8 cellular contexts compared by ENCODE assay signal in the genomic region with DNA sequence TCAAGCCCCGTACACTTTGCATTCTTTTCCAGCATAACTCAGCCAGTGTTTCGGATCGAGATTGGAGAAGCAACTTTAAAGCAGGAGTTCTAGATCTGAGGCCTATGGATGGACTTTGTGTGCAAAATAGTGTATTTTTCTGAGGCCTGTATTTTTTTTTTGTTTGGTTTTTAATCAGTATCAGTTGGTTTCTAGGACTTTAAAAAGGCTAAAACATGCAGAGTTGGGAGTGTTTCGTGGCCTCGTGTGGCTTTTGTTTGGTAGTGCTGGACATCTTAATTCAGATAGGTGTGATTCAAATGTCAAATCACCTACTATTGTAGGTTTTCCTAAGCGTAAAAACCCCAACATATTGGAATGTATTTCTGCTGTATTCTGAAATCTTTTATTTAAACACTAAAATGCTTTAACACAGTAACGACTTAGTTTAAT. TPM values are rescaled to one million over a fixed set of nuclear protein-coding genes. Genes with fewer than 3 reads are reported as not detected.
DNase-seq lines count a peak whose midpoint lies in the region; ATAC-seq and TF ChIP-seq lines count a peak whose summit lies in the region.

No MANE protein-coding gene starts in this region.

- ATAC-seq in HG02840 (IDR thresholded peaks at IDR 0.05; ENCODE audit: low FRiP score, unreplicated experiment) = peak; percentile 3

- H3K27me3 ChIP-seq in kidney epithelial cell (ENCODE audit: control insufficient read depth, insufficient read depth, low read length) (no peaks in the 10 kb centered on the region), tibial artery (no peaks in the 10 kb centered on the region)

- peaks cover 1% of the 10 kb centered on the region for H3K36me3 ChIP-seq in kidney epithelial cell (ENCODE audit: control insufficient read depth, insufficient read depth, low read length)
- H3K36me3 ChIP-seq in tibial artery = peaks cover 0 to 23% (median 15%) of the 10 kb centered on the region in 3 donors

- intact Hi-C loops in Calu3 (cut with micrococcal nuclease; ENCODE audit: unreplicated experiment) (loop anchor here (5.0 kb wide), 1 partner anchor 136 kb away; the partner anchor contains the start of gene REL), tibial artery (cut with DNase I; ENCODE audit: low total_unique reads) (loop anchor here (10.0 kb wide), 1 partner anchor 46 kb away; the partner anchor contains the start of gene SANBR)

- H3K27ac Mint-ChIP-seq in Calu3 (ENCODE audit: unreplicated experiment) = peak overlapping the region; percentile 91
- peak overlapping the region; percentile 97 for H3K27ac Mint-ChIP-seq in activated naive CD8-positive, alpha-beta T cell treated with anti-CD3 and anti-CD28 coated beads for 36 hours

- TF ChIP-seq CTCF in Calu3 (IDR thresholded peaks at IDR 0.05; ENCODE audit: unreplicated experiment) (no peak), kidney epithelial cell (IDR thresholded peaks at IDR 0.05; ENCODE audit: insufficient read depth, low read length, poor library complexity, severe bottlenecking) (no peak), tibial artery (IDR thresholded peaks at IDR 0.05) (no peak)

- DNase-seq in Calu3 (no peak), kidney epithelial cell (ENCODE audit: low read depth) (no peak), tibial artery (no peak), NCI-H524 treated with DMSO at 0.1 percent for 48 hours (lab: John Stamatoyannopoulos, UW) (no peak), cortex of kidney (lab: John Stamatoyannopoulos, UW) (no peak), NCI-H1436 treated with DMSO at 0.1 percent for 48 hours (lab: John Stamatoyannopoulos, UW) (no peak)
- no peak for DNase-seq in activated naive CD8-positive, alpha-beta T cell treated with anti-CD3 and anti-CD28 coated beads for 36 hours

- peaks cover 5% of the 10 kb centered on the region for H3K9me3 Mint-ChIP-seq in Calu3 (ENCODE audit: low read depth, unreplicated experiment)
- H3K9me3 Mint-ChIP-seq in activated naive CD8-positive, alpha-beta T cell treated with anti-CD3 and anti-CD28 coated beads for 36 hours = peaks cover 3% of the 10 kb centered on the region

- peaks cover 0 to 36% (median 16%) of the 10 kb centered on the region in 4 donors for H3K4me1 ChIP-seq in tibial artery

- H3K4me3 Mint-ChIP-seq in Calu3 (ENCODE audit: low read depth, unreplicated experiment) = peak overlapping the region; percentile 86
- peak overlapping the region; percentile 98 for H3K4me3 Mint-ChIP-seq in activated naive CD8-positive, alpha-beta T cell treated with anti-CD3 and anti-CD28 coated beads for 36 hours

- H3K27me3 Mint-ChIP-seq in Calu3 (ENCODE audit: unreplicated experiment) = no peaks in the 10 kb centered on the region
- H3K27me3 Mint-ChIP-seq in activated naive CD8-positive, alpha-beta T cell treated with anti-CD3 and anti-CD28 coated beads for 36 hours = no peaks in the 10 kb centered on the region

- CTCF ChIA-PET in Calu3 (lab: Charles Lee) = no interaction called here

- H3K4me1 Mint-ChIP-seq in Calu3 (ENCODE audit: low read depth, unreplicated experiment) = peaks cover 13% of the 10 kb centered on the region
- H3K4me1 Mint-ChIP-seq in activated naive CD8-positive, alpha-beta T cell treated with anti-CD3 and anti-CD28 coated beads for 36 hours = peaks cover 31% of the 10 kb centered on the region

- H3K4me3 ChIP-seq in kidney epithelial cell (ENCODE audit: low read depth, low read length) = peak overlapping the region; percentile 76
- H3K4me3 ChIP-seq in tibial artery = peak overlapping the region; percentile 79 to 84

- no peaks in the 10 kb centered on the region for H3K9me3 ChIP-seq in tibial artery

- H3K27ac ChIP-seq in tibial artery = peak overlapping the region; percentile 92 to 93

- BruUV-seq in Calu3 (replicated peaks; lab: Mats Ljungman, UMichigan) = TSS peak; percentile 55

- peaks cover 63% of the 10 kb centered on the region for H3K36me3 Mint-ChIP-seq in Calu3 (ENCODE audit: insufficient read depth, unreplicated experiment)
- peaks cover 24% of the 10 kb centered on the region for H3K36me3 Mint-ChIP-seq in activated naive CD8-positive, alpha-beta T cell treated with anti-CD3 and anti-CD28 coated beads for 36 hours

RNA-seq across cellular contexts. Expression of gene PUS10, which starts 0.3 kb away (rescaled TPM):
- total RNA-seq in Calu3 (2022) (7.2 and 8.0 TPM in 2 replicates), kidney epithelial cell (4.4 and 8.9 TPM in 2 replicates)
- total RNA-seq in activated naive CD8-positive, alpha-beta T cell treated with anti-CD3 and anti-CD28 coated beads for 36 hours = 1 to 10 TPM; 9.5 to 9.7 TPM

RNA-seq across cellular contexts. Expression of gene PEX13, which starts 0.8 kb away (rescaled TPM):
- total RNA-seq in Calu3 (2022) = 32.0 and 37.4 TPM in 2 replicates
- 10 to 100 TPM; 18.5 to 20.0 TPM for total RNA-seq in activated naive CD8-positive, alpha-beta T cell treated with anti-CD3 and anti-CD28 coated beads for 36 hours
- 31.7 and 33.0 TPM in 2 replicates for total RNA-seq in kidney epithelial cell

RNA-seq across cellular contexts. Expression of gene SANBR, which starts 47.3 kb away (rescaled TPM):
- total RNA-seq in Calu3 (2022) (11.5 and 16.3 TPM in 2 replicates), kidney epithelial cell (6.0 and 8.9 TPM in 2 replicates)
- 1 to 10 TPM; 1.7 TPM for total RNA-seq in activated naive CD8-positive, alpha-beta T cell treated with anti-CD3 and anti-CD28 coated beads for 36 hours
